16 cellular contexts compared by ENCODE assay signal in genomic region chr1:209886219-209886536, GRCh38. TPM values are rescaled to one million over a fixed set of nuclear protein-coding genes. Genes with fewer than 3 reads are reported as not detected.
DNase-seq lines count a peak whose midpoint lies in the region; TF ChIP-seq lines count a peak whose summit lies in the region.
"Had no signal": no experiment of that assay in that cellular context is flagged by ENCODE, and none has a peak within 500 bp of the region (broad histone marks: within the 10 kb centered on the region; RNA-seq: fewer than 3 reads in every experiment).

No MANE protein-coding gene starts in this region.

- POLR2A ChIA-PET in HEK293 (lab: Yijun Ruan, JAX), result no interaction called here
- POLR2A ChIA-PET in PC-9 (lab: Charles Lee; ENCODE audit: unreplicated experiment), result no interaction called here

- peaks cover 28% of the 10 kb centered on the region for H3K4me1 ChIP-seq in BE2C
- H3K4me1 ChIP-seq in HEK293 (ENCODE audit: control insufficient read depth, insufficient read depth, low read length), result peaks cover 3% of the 10 kb centered on the region; the same call in 1 of the 2 replicates
- peaks cover 29% of the 10 kb centered on the region for H3K4me1 ChIP-seq in PC-9 (replicated peaks; ENCODE audit: insufficient read depth)
- H3K4me1 ChIP-seq: heart left ventricle, upper lobe of left lung had no signal

- intact Hi-C loops in PC-9 (cut with micrococcal nuclease; ENCODE audit: unreplicated experiment), result no loop called here

- CTCF ChIA-PET in HEK293 (lab: Yijun Ruan, JAX) (interaction anchor here (0.6 to 2.6 kb wide), 8 partner anchors 10 to 390 kb away, joined by 3 to 13 read pairs (median 4); no protein-coding TSS in a partner anchor), PC-9 (lab: Charles Lee) (no interaction called here)

- H3K27me3 ChIP-seq in BE2C (no peaks in the 10 kb centered on the region), kidney epithelial cell (ENCODE audit: control insufficient read depth, insufficient read depth, low read length) (no peaks in the 10 kb centered on the region), PC-9 (ENCODE audit: insufficient read depth, low read depth) (no peaks in the 10 kb centered on the region)
- H3K27me3 ChIP-seq: upper lobe of left lung had no signal

- H2AFZ ChIP-seq in PC-9, result no peak overlapping the region

- no peak overlapping the region for H3K4me2 ChIP-seq in PC-9

- no peak overlapping the region for H3K4me3 ChIP-seq in BE2C (ENCODE audit: low read depth, low read length)
- H3K4me3 ChIP-seq in HEK293 (ENCODE audit: low read depth, low read length), result no peak overlapping the region
- no peak overlapping the region for H3K4me3 ChIP-seq in kidney epithelial cell (ENCODE audit: low read depth, low read length)
- H3K4me3 ChIP-seq in PC-9, result no peak overlapping the region
- H3K4me3 ChIP-seq: heart left ventricle, upper lobe of left lung had no signal

- no peaks in the 10 kb centered on the region for H3F3A ChIP-seq in PC-9 (ENCODE audit: insufficient read depth, low read depth)

- no peaks in the 10 kb centered on the region for H3K79me2 ChIP-seq in PC-9 (ENCODE audit: low read depth)

- DNase-seq in BE2C (no peak), kidney epithelial cell (ENCODE audit: low read depth) (no peak), NCI-H187 treated with DMSO at 0.1 percent for 48 hours (lab: John Stamatoyannopoulos, UW) (no peak), iPS-NIHi11 (ENCODE audit: low spot score) (no peak), PC-9 (no peak)
- DNase-seq: activated CD8-positive, alpha-beta memory T cell treated with anti-CD3 and anti-CD28 coated beads, Interleukin-2, amount 10 ng/mL, durations not matched to agents 7 days and 5 days; activated naive CD4-positive, alpha-beta T cell; CD4-positive, alpha-beta T cell; heart left ventricle; KG1; left colon; stimulated activated CD4-positive, alpha-beta T cell treated with anti-CD3 and anti-CD28 coated beads, Interleukin-2, amount 100 ng/mL, for 48 hours; upper lobe of left lung had no signal

- no TSS peak for BruUV-seq in PC-9 (replicated peaks; lab: Mats Ljungman, UMichigan)

- peak; percentile 65 for TF ChIP-seq CTCF in BE2C (IDR thresholded peaks at IDR 0.05; ENCODE audit: low read depth, low read length)
- peak; percentile 57; the same call in 1 of the 2 replicates for TF ChIP-seq CTCF in HEK293 (tag by site-specific recombination; IDR thresholded peaks at IDR 0.05)
- peak; percentile 34; the same call in 1 of the 2 replicates for TF ChIP-seq CTCF in VCaP (conservative IDR thresholded peaks at IDR 0.05)
- TF ChIP-seq CTCF in kidney epithelial cell (IDR thresholded peaks at IDR 0.05; ENCODE audit: insufficient read depth, low read length, poor library complexity, severe bottlenecking), result peak; percentile 48
- TF ChIP-seq CTCF in PC-9 (conservative IDR thresholded peaks at IDR 0.05), result no peak

- H3K9me3 ChIP-seq in BE2C, result no peaks in the 10 kb centered on the region
- no peaks in the 10 kb centered on the region for H3K9me3 ChIP-seq in HEK293 (ENCODE audit: control insufficient read depth, insufficient read depth, low read depth, low read length)
- no peaks in the 10 kb centered on the region for H3K9me3 ChIP-seq in PC-9 (ENCODE audit: insufficient read depth, low read depth)
- H3K9me3 ChIP-seq: upper lobe of left lung had no signal

- H3K27ac ChIP-seq in HEK293 (ENCODE audit: extremely low read depth, low read depth, low read length) (no peak overlapping the region), VCaP (no peak overlapping the region), PC-9 (no peak overlapping the region)
- H3K27ac ChIP-seq: heart left ventricle, upper lobe of left lung had no signal

- no peaks in the 10 kb centered on the region for H3K9me2 ChIP-seq in PC-9 (ENCODE audit: insufficient read depth)

- no peaks in the 10 kb centered on the region for H4K20me1 ChIP-seq in PC-9 (ENCODE audit: insufficient read depth)

- H3K36me3 ChIP-seq in BE2C, result no peaks in the 10 kb centered on the region
- no peaks in the 10 kb centered on the region for H3K36me3 ChIP-seq in HEK293 (ENCODE audit: control insufficient read depth in 2 of 2, insufficient read depth in 1 of 2, low read length in 2 of 2)
- H3K36me3 ChIP-seq in kidney epithelial cell (ENCODE audit: control insufficient read depth, insufficient read depth, low read length), result no peaks in the 10 kb centered on the region
- no peaks in the 10 kb centered on the region for H3K36me3 ChIP-seq in PC-9 (ENCODE audit: low read depth)
- H3K36me3 ChIP-seq: heart left ventricle, upper lobe of left lung had no signal

TF ChIP-seq in HEK293, 187 proteins besides CTCF, POLR2A, EP300 and RAD21:
- TF ChIP-seq ZNF654 (tag by site-specific recombination; IDR thresholded peaks at IDR 0.05; ENCODE audit: low read depth), result peak; percentile 60
- TF ChIP-seq PATZ1 (tag by site-specific recombination; IDR thresholded peaks at IDR 0.05), result 0 out of 2 replicates have a peak, but pooled peaks have one; percentile 13
- no peak for TF ChIP-seq ZNF174 (tag by site-specific recombination; IDR thresholded peaks at IDR 0.05)
- 0 out of 2 replicates have a peak, but pooled peaks have one; percentile 40 for TF ChIP-seq PRDM10 (tag by site-specific recombination; IDR thresholded peaks at IDR 0.05)
- TF ChIP-seq ZNF114 (tag by site-specific recombination; IDR thresholded peaks at IDR 0.05), result no peak

RNA-seq across cellular contexts. Expression of gene SYT14, which starts 51.8 kb away (rescaled TPM):
- 11.3 TPM for polyA plus RNA-seq in BE2C (2012; ENCODE audit: insufficient read depth, insufficient read length, low read depth)
- total RNA-seq in kidney epithelial cell (28.1 and 32.6 TPM in 2 replicates), PC-9 (2021) (0.80 and 1.4 TPM in 2 replicates)
- total RNA-seq: activated CD8-positive, alpha-beta memory T cell treated with anti-CD3 and anti-CD28 coated beads, Interleukin-2, amount 10 ng/mL, durations not matched to agents 7 days and 5 days; bronchial epithelial cell; CD4-positive, alpha-beta T cell; heart left ventricle; upper lobe of left lung had no signal
- polyA plus RNA-seq: heart left ventricle had no signal

RNA-seq across cellular contexts. Expression of gene UTP25, which starts 58.4 kb away (rescaled TPM):
- polyA plus RNA-seq in BE2C (2012; ENCODE audit: insufficient read depth, insufficient read length, low read depth), result 12.9 TPM
- 14.6 and 15.7 TPM in 2 replicates for total RNA-seq in kidney epithelial cell
- total RNA-seq in PC-9 (2021), result 8.2 and 9.3 TPM in 2 replicates

Comparison
In these comparisons a context has a peak if more than half of its experiments do, and no peak if none do; other contexts are left out.
1. RNA of gene SYT14, which starts 51.8 kb away (total RNA-seq): 28.1 to 32.6 TPM in kidney epithelial cell; 0.80 to 1.4 TPM in PC-9; every median in the first group is over 10 times any median in the second.